21 cellular contexts compared by ENCODE assay signal in genomic region chr10:128877141-128877540, GRCh38.
"Had no signal": no experiment of that assay in that cellular context is flagged by ENCODE, and none has a peak within 500 bp of the region (broad histone marks: within the 10 kb centered on the region; RNA-seq: fewer than 3 reads in every experiment).

No MANE protein-coding gene starts in this region.

- DNase-seq: hippocampal formation; kidney; left colon; left lung; lower lobe of right lung; mammary epithelial cell; mesendoderm; mucosa of descending colon; naive thymus-derived CD4-positive, alpha-beta T cell; pancreas; posterior cingulate gyrus; retina; right cardiac atrium; sigmoid colon; small intestine; spleen; stimulated activated CD4-positive, alpha-beta T cell treated with anti-CD3 and anti-CD28 coated beads, Interleukin-4, amount 100 ng/mL, for 24 hours; stimulated activated naive CD4-positive, alpha-beta T cell; upper lobe of left lung had no signal

- ATAC-seq: left colon; left lung; lower lobe of right lung; mucosa of descending colon; naive thymus-derived CD4-positive, alpha-beta T cell; natural killer cell treated with Interleukin-12 subunit alpha and Interleukin-12 subunit beta and Interleukin-15 and Interleukin-18, amount 100 ng/mL, for 72 hours; pancreas; right cardiac atrium; stimulated activated effector memory CD8-positive, alpha-beta T cell treated with anti-CD3 and anti-CD28 coated beads, Interleukin-12 subunit alpha, Interleukin-12 subunit beta, amount 100 ng/mL, for 72 hours had no signal
